Comparison of ENCODE assay signal across 12 cellular contexts in genomic region chr7:137952406-137952805, GRCh38. TPM values are rescaled to one million over a fixed set of nuclear protein-coding genes. Genes with fewer than 3 reads are reported as not detected.
DNase-seq lines count a peak whose midpoint lies in the region; FAIRE-seq and TF ChIP-seq lines count a peak whose summit lies in the region.
"Had no signal": no experiment of that assay in that cellular context is flagged by ENCODE, and none has a peak within 500 bp of the region (broad histone marks: within the 10 kb centered on the region; RNA-seq: fewer than 3 reads in every experiment).

No MANE protein-coding gene starts in this region.

- H3K27me3 Mint-ChIP-seq in CD14-positive monocyte (ENCODE audit: low read depth in 3 of 3) (no peaks in the 10 kb centered on the region), glutamatergic neuron (ENCODE audit: unreplicated experiment) (peaks cover 6% of the 10 kb centered on the region)

- FAIRE-seq in GM19239 (lab: Jason Lieb, UNC): no peak
- FAIRE-seq: urothelium cell line had no signal

- H3K4me1 Mint-ChIP-seq in CD14-positive monocyte (peaks cover 15% of the 10 kb centered on the region), glutamatergic neuron (ENCODE audit: low read depth, unreplicated experiment) (peaks cover 40% of the 10 kb centered on the region)

- TF ChIP-seq CTCF in CD14-positive monocyte (IDR thresholded peaks at IDR 0.05): no peak
- no peak for TF ChIP-seq CTCF in glutamatergic neuron (IDR thresholded peaks at IDR 0.05; ENCODE audit: partially characterized antibody, unreplicated experiment)
- no peak for TF ChIP-seq CTCF in prostate gland (IDR thresholded peaks at IDR 0.05)
- TF ChIP-seq CTCF in RWPE1 (conservative IDR thresholded peaks at IDR 0.05; ENCODE audit: low read depth): no peak

- H3K27me3 ChIP-seq in SJSA1 (replicated peaks) (no peaks in the 10 kb centered on the region), prostate gland (replicated peaks; ENCODE audit: insufficient read depth) (no peaks in the 10 kb centered on the region)

- peak overlapping the region; percentile 74 for H3K27ac ChIP-seq in SJSA1
- H3K27ac ChIP-seq in prostate gland: peak overlapping the region; percentile 20 to 56
- no peak overlapping the region for H3K27ac ChIP-seq in RWPE1

- 0 out of 2 replicates have a peak, but pooled peaks cover 3% of the 10 kb centered on the region for H3K36me3 ChIP-seq in SJSA1
- H3K36me3 ChIP-seq in prostate gland: no peaks in the 10 kb centered on the region

- H3K4me3 ChIP-seq in SJSA1: no peak overlapping the region
- H3K4me3 ChIP-seq in prostate gland: no peak overlapping the region

- H3K4me1 ChIP-seq in SJSA1 (replicated peaks) (peaks cover 31% of the 10 kb centered on the region), prostate gland (replicated peaks) (peaks cover 31% of the 10 kb centered on the region)

- no peak for TF ChIP-seq POLR2A in prostate gland (IDR thresholded peaks at IDR 0.05)

- H3K36me3 Mint-ChIP-seq in CD14-positive monocyte (peaks cover 12 to 19% of the 10 kb centered on the region in 2 donors), glutamatergic neuron (ENCODE audit: unreplicated experiment) (no peaks in the 10 kb centered on the region)

- DNase-seq in CD14-positive monocyte (ENCODE audit: low spot score) (no peak), SJSA1 (ENCODE audit: low read depth in 1 of 2, low spot score in 2 of 2) (no peak), glutamatergic neuron (no peak), prostate gland (ENCODE audit: low spot score) (no peak), RWPE1 (ENCODE audit: low spot score) (no peak), GM19239 (ENCODE audit: insufficient read length, low spot score) (no peak), C1 segment of cervical spinal cord (lab: John Stamatoyannopoulos, UW) (no peak), HK-2 (ENCODE audit: unreplicated experiment) (no peak)
- DNase-seq: erythroblast, NCI-H1105 treated with DMSO at 0.1 percent for 48 hours, RPMI8226 had no signal

- intact Hi-C loops in CD14-positive monocyte (cut with micrococcal nuclease) (no loop called here), prostate gland (cut with DNase I) (loop anchor here (5.0 kb wide), 1 partner anchor 35 kb away; no protein-coding TSS in a partner anchor)

- H3K4me3 Mint-ChIP-seq in CD14-positive monocyte (no peak overlapping the region), glutamatergic neuron (ENCODE audit: unreplicated experiment) (peak overlapping the region; percentile 6)

- H3K27ac Mint-ChIP-seq in CD14-positive monocyte (peak overlapping the region in 4 of 7 donors; percentile 6 to 68 (median 40)), glutamatergic neuron (ENCODE audit: unreplicated experiment) (peak overlapping the region; percentile 44)

- CTCF ChIA-PET in RWPE1 (lab: Yijun Ruan, JAX): no interaction called here

- WGBS in prostate gland: 90% methylated on average over 2 of the region's 2 CpGs

- POLR2A ChIA-PET in RWPE1 (lab: Yijun Ruan, JAX; ENCODE audit: low non-redundant PET): no interaction called here

- no peaks in the 10 kb centered on the region for H3K9me3 Mint-ChIP-seq in CD14-positive monocyte
- peaks cover 4% of the 10 kb centered on the region for H3K9me3 Mint-ChIP-seq in glutamatergic neuron (ENCODE audit: unreplicated experiment)

- H3K9me3 ChIP-seq in SJSA1 (replicated peaks) (no peaks in the 10 kb centered on the region), prostate gland (no peaks in the 10 kb centered on the region)

RNA-seq across cellular contexts. Expression of gene CREB3L2, which starts 49.5 kb away (rescaled TPM):
- 10 to 100 TPM in 1 of 2 donors, 1 to 10 TPM in 1; 6.9 to 11.9 TPM for polyA plus RNA-seq in CD14-positive monocyte
- total RNA-seq in SJSA1 (2014; rRNA removed; shearing (Covaris generic)): 9.8 and 16.0 TPM in 2 replicates
- total RNA-seq in glutamatergic neuron (ENCODE audit: unreplicated experiment): 45.4 TPM
- total RNA-seq in prostate gland: 10 to 100 TPM; 34.1 to 42.0 TPM
